Comparison of ENCODE assay signal across 8 cellular contexts in genomic region chr5:151651997-151652645, GRCh38. TPM values are rescaled to one million over a fixed set of nuclear protein-coding genes. Genes with fewer than 3 reads are reported as not detected.
DNase-seq lines count a peak whose midpoint lies in the region; ATAC-seq lines count a peak whose summit lies in the region.

No MANE protein-coding gene starts in this region.

- H3K4me3 Mint-ChIP-seq in activated CD4-positive, alpha-beta memory T cell treated with anti-CD3 and anti-CD28 coated beads for 36 hours, result no peak overlapping the region

- no peaks in the 10 kb centered on the region for H3K9me3 Mint-ChIP-seq in activated CD4-positive, alpha-beta memory T cell treated with anti-CD3 and anti-CD28 coated beads for 36 hours

- intact Hi-C loops in activated CD4-positive, alpha-beta memory T cell treated with anti-CD3 and anti-CD28 coated beads for 36 hours (cut with micrococcal nuclease), result loop anchor here (1.0 to 2.0 kb wide), 3 partner anchors 129 to 205 kb away; partner anchors contain the start of gene SLC36A1

- POLR2A ChIA-PET in activated CD4-positive, alpha-beta memory T cell treated with anti-CD3 and anti-CD28 coated beads for 36 hours (lab: Charles Lee), result interaction anchor here (1.4 kb wide), 1 partner anchor 205 kb away, joined by 6 read pairs; the partner anchor contains the start of gene SLC36A1

- ATAC-seq in GM19452 (IDR thresholded peaks at IDR 0.05; ENCODE audit: unreplicated experiment), result peak; percentile 95
- peak; percentile 89 for ATAC-seq in HG03469 (IDR thresholded peaks at IDR 0.05; ENCODE audit: unreplicated experiment)

- H3K36me3 Mint-ChIP-seq in activated CD4-positive, alpha-beta memory T cell treated with anti-CD3 and anti-CD28 coated beads for 36 hours, result no peaks in the 10 kb centered on the region

- DNase-seq in COR-L47 (lab: John Stamatoyannopoulos, UW) (peak; percentile 68), NCI-H774 (lab: John Stamatoyannopoulos, UW) (peak; percentile 57), mesenteric fat pad (ENCODE audit: low spot score) (peak; percentile 91)
- peak; percentile 86 for DNase-seq in activated CD4-positive, alpha-beta memory T cell treated with anti-CD3 and anti-CD28 coated beads for 36 hours
- DNase-seq in effector CD8-positive, alpha-beta T cell (lab: John Stamatoyannopoulos, UW), result peak; percentile 59
- peak; percentile 9 to 25 for DNase-seq in stimulated activated CD8-positive, alpha-beta memory T cell treated with anti-CD3 and anti-CD28 coated beads, Interleukin-4, amount 100 ng/mL, for 4 hours (ENCODE audit: low read depth in 2 of 2, low spot score in 1 of 2)

- peaks cover 5% of the 10 kb centered on the region for H3K4me1 Mint-ChIP-seq in activated CD4-positive, alpha-beta memory T cell treated with anti-CD3 and anti-CD28 coated beads for 36 hours (ENCODE audit: low read depth)

- CTCF ChIA-PET in activated CD4-positive, alpha-beta memory T cell treated with anti-CD3 and anti-CD28 coated beads for 36 hours (lab: Charles Lee), result interaction anchor here (0.6 to 6.3 kb wide), 65 partner anchors 9 to 998 kb away, joined by 3 to 116 read pairs (median 4); partner anchors contain the start of genes ATOX1, G3BP1, GM2A and SLC36A1

- no peaks in the 10 kb centered on the region for H3K27me3 Mint-ChIP-seq in activated CD4-positive, alpha-beta memory T cell treated with anti-CD3 and anti-CD28 coated beads for 36 hours

- no peak overlapping the region for H3K27ac Mint-ChIP-seq in activated CD4-positive, alpha-beta memory T cell treated with anti-CD3 and anti-CD28 coated beads for 36 hours

RNA-seq across cellular contexts. Expression of gene SPARC, which starts 34.6 kb away (rescaled TPM):
- total RNA-seq in activated CD4-positive, alpha-beta memory T cell treated with anti-CD3 and anti-CD28 coated beads for 36 hours, result not detected
- total RNA-seq in mesenteric fat pad, result 1,881 TPM

Comparison
In these comparisons a context has a peak if more than half of its experiments do, and no peak if none do; other contexts are left out.
1. Peak in every context shown above with its lines: DNase-seq and ATAC-seq.
2. DNase-seq: peak in every context shown above with its lines; median percentile 91 in mesenteric fat pad; 86 in activated CD4-positive, alpha-beta memory T cell treated with anti-CD3 and anti-CD28 coated beads for 36 hours; 68 in COR-L47; 59 in effector CD8-positive, alpha-beta T cell; 57 in NCI-H774; 17 in stimulated activated CD8-positive, alpha-beta memory T cell treated with anti-CD3 and anti-CD28 coated beads, Interleukin-4, amount 100 ng/mL, for 4 hours.
3. RNA of gene SPARC, which starts 34.6 kb away (total RNA-seq): 1,881 TPM in mesenteric fat pad (single experiment); not detected in activated CD4-positive, alpha-beta memory T cell treated with anti-CD3 and anti-CD28 coated beads for 36 hours; every median in the first group is over 1,000 times any median in the second.